8 cellular contexts compared by ENCODE assay signal in genomic region chr6:20534295-20534897, GRCh38.
A peak's percentile ranks its signal among the peaks of the same experiment; 100 is the strongest.
DNase-seq lines count a peak whose midpoint lies in the region; ATAC-seq lines count a peak whose summit lies in the region.

Gene CDKAL1, plus strand, starts transcription at chr6:20534457. Its CDS starts 11,894 bp downstream, at chr6:20546351.

- DNase-seq in AG08396 (ENCODE audit: low spot score) (peak; percentile 84), NCI-H345 treated with DMSO at 0.1 percent for 48 hours (lab: John Stamatoyannopoulos, UW; ENCODE audit: unreplicated experiment) (peak; percentile 84), cerebellar cortex (ENCODE audit: low spot score) (peak; percentile 91), islet precursor cell (peak; percentile 93)
- DNase-seq in activated CD4-positive, CD25-positive, alpha-beta regulatory T cell (lab: John Stamatoyannopoulos, UW), result peak; percentile 68 to 86 (median 76)
- peak; percentile 80 to 90 (median 85) for DNase-seq in stimulated activated CD4-positive, alpha-beta T cell treated with anti-CD3 and anti-CD28 coated beads, Interleukin-12 subunit alpha, Interleukin-12 subunit beta, amount 100 ng/mL, for 48 hours (ENCODE audit: low read depth in 2 of 3, low spot score in 1 of 3)

- ATAC-seq in GM19023 (IDR thresholded peaks at IDR 0.05; ENCODE audit: unreplicated experiment) (peak; percentile 69), HG03280 (IDR thresholded peaks at IDR 0.05; ENCODE audit: unreplicated experiment) (peak; percentile 84)

Comparison
In these comparisons a context has a peak if more than half of its experiments do, and no peak if none do; other contexts are left out.
1. Peak in every context shown above with its lines: DNase-seq and ATAC-seq.